22 cellular contexts compared by ENCODE assay signal in the genomic region with DNA sequence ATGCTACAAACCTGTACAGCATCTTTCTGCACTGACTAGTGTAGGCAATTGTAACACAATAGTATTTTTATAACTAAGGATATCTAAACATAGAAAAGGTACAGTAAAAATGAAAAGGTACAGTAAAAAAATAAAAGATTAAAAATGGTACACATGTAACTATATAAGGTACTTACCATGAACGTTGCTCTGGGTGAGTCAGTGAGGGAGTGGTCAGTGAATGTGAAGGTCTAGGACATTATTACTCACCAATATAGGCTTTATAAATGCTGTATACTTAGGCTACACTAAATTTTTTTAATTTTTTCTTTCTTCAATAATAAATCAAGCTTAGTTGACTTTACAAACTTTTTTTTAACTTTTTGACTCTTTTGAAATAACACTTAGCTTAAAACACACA. TPM values are rescaled to one million over a fixed set of nuclear protein-coding genes. Genes with fewer than 3 reads are reported as not detected.
DNase-seq lines count a peak whose midpoint lies in the region; ATAC-seq, FAIRE-seq and TF ChIP-seq lines count a peak whose summit lies in the region.
"Had no signal": no experiment of that assay in that cellular context is flagged by ENCODE, and none has a peak within 500 bp of the region (broad histone marks: within the 10 kb centered on the region; RNA-seq: fewer than 3 reads in every experiment).

No MANE protein-coding gene starts in this region.

- no peak for FAIRE-seq in astrocyte (lab: Jason Lieb, UNC)
- FAIRE-seq: A204.1, HepG2 had no signal

- no peaks in the 10 kb centered on the region for H3K9me3 ChIP-seq in astrocyte (ENCODE audit: insufficient read depth, low read depth, low read length)
- H3K9me3 ChIP-seq: sigmoid colon had no signal

- no peaks in the 10 kb centered on the region for H3K9me3 Mint-ChIP-seq in astrocyte (ENCODE audit: unreplicated experiment)
- H3K9me3 Mint-ChIP-seq: natural killer cell; stimulated activated naive CD8-positive, alpha-beta T cell treated with anti-CD3 and anti-CD28 coated beads, Interleukin-15, Interleukin-2, amounts not matched to agents 100 ng/mL and 50 ng/mL, for 24 hours had no signal

- peak; percentile 55 for DNase-seq in A172 (ENCODE audit: low spot score)
- peak; percentile 35 for DNase-seq in LHCN-M2 (ENCODE audit: low read depth)
- DNase-seq in astrocyte (ENCODE audit: low read depth), result peak; percentile 32
- DNase-seq in foreskin fibroblast, result peak; percentile 3 to 23
- no peak for DNase-seq in stimulated activated naive CD8-positive, alpha-beta T cell treated with anti-CD3 and anti-CD28 coated beads, Interleukin-15, Interleukin-2, amounts not matched to agents 100 U/mL and 50 U/mL, for 24 hours
- no peak for DNase-seq in NK-92 (lab: John Stamatoyannopoulos, UW; ENCODE audit: unreplicated experiment)
- DNase-seq in GM03348 (ENCODE audit: low spot score), result no peak
- DNase-seq: activated CD4-positive, alpha-beta T cell treated with anti-CD3 and anti-CD28 coated beads for 36 hours; activated gamma-delta T cell; amygdala; cerebellar nuclear complex; effector CD8-positive, alpha-beta T cell; foreskin melanocyte; left cardiac atrium; natural killer cell; NCI-H1694; sigmoid colon; stimulated activated CD4-positive, alpha-beta T cell treated with anti-CD3 and anti-CD28 coated beads, Interleukin-2, amount 100 ng/mL, for 24 hours had no signal

- H3K79me2 ChIP-seq in astrocyte (ENCODE audit: insufficient read depth, low read length), result no peaks in the 10 kb centered on the region

- H3K27me3 Mint-ChIP-seq in astrocyte (ENCODE audit: low read depth, unreplicated experiment), result no peaks in the 10 kb centered on the region

- no peaks in the 10 kb centered on the region for H4K20me1 ChIP-seq in astrocyte (ENCODE audit: insufficient read depth, low read length)

- H3K4me2 ChIP-seq in astrocyte (ENCODE audit: low read length), result no peak overlapping the region

- ATAC-seq in stimulated activated naive CD8-positive, alpha-beta T cell treated with anti-CD3 and anti-CD28 coated beads, Interleukin-15, Interleukin-2, amounts not matched to agents 100 U/mL and 50 U/mL, for 24 hours, result no peak
- ATAC-seq in GM21723 (IDR thresholded peaks at IDR 0.05; ENCODE audit: unreplicated experiment), result no peak
- ATAC-seq: activated CD4-positive, alpha-beta T cell treated with anti-CD3 and anti-CD28 coated beads for 36 hours; HepG2; left cardiac atrium; natural killer cell had no signal

- H3K4me3 Mint-ChIP-seq in astrocyte (ENCODE audit: unreplicated experiment), result no peak overlapping the region
- H3K4me3 Mint-ChIP-seq: activated CD4-positive, alpha-beta T cell treated with anti-CD3 and anti-CD28 coated beads for 36 hours; natural killer cell; stimulated activated naive CD8-positive, alpha-beta T cell treated with anti-CD3 and anti-CD28 coated beads, Interleukin-15, Interleukin-2, amounts not matched to agents 100 ng/mL and 50 ng/mL, for 24 hours had no signal

- no peak overlapping the region for H3K27ac Mint-ChIP-seq in astrocyte (ENCODE audit: unreplicated experiment)
- H3K27ac Mint-ChIP-seq: activated CD4-positive, alpha-beta T cell treated with anti-CD3 and anti-CD28 coated beads for 36 hours; natural killer cell; stimulated activated naive CD8-positive, alpha-beta T cell treated with anti-CD3 and anti-CD28 coated beads, Interleukin-15, Interleukin-2, amounts not matched to agents 100 ng/mL and 50 ng/mL, for 24 hours had no signal

- no peaks in the 10 kb centered on the region for H3K27me3 ChIP-seq in astrocyte (ENCODE audit: insufficient read depth, low read length)
- H3K27me3 ChIP-seq: sigmoid colon had no signal

- no peaks in the 10 kb centered on the region for H3K36me3 ChIP-seq in astrocyte (ENCODE audit: insufficient read depth, low read length)
- H3K36me3 ChIP-seq: sigmoid colon had no signal

- no peak overlapping the region for H2AFZ ChIP-seq in astrocyte (ENCODE audit: low read depth, low read length)

- no peak overlapping the region for H3K9ac ChIP-seq in astrocyte (ENCODE audit: low read length)

- no peak overlapping the region for H3K27ac ChIP-seq in astrocyte (ENCODE audit: low read depth, low read length)
- H3K27ac ChIP-seq: sigmoid colon had no signal

- no peaks in the 10 kb centered on the region for H3K4me1 Mint-ChIP-seq in astrocyte (ENCODE audit: low read depth, unreplicated experiment)
- H3K4me1 Mint-ChIP-seq: activated CD4-positive, alpha-beta T cell treated with anti-CD3 and anti-CD28 coated beads for 36 hours; natural killer cell had no signal

- H3K4me3 ChIP-seq in astrocyte (ENCODE audit: insufficient read depth, low read depth, low read length) (no peak overlapping the region), foreskin fibroblast (ENCODE audit: low read depth in 1 of 2, low read length in 2 of 2) (no peak overlapping the region)
- H3K4me3 ChIP-seq: sigmoid colon had no signal

- no peaks in the 10 kb centered on the region for H3K4me1 ChIP-seq in astrocyte (ENCODE audit: insufficient read depth, low read length)
- H3K4me1 ChIP-seq: sigmoid colon had no signal

- H3K36me3 Mint-ChIP-seq in astrocyte (ENCODE audit: low read depth, unreplicated experiment), result no peaks in the 10 kb centered on the region
- H3K36me3 Mint-ChIP-seq: natural killer cell had no signal

- TF ChIP-seq CTCF in astrocyte (IDR thresholded peaks at IDR 0.05; ENCODE audit: insufficient read depth, low read depth, low read length) (no peak), foreskin fibroblast (IDR thresholded peaks at IDR 0.05; ENCODE audit: low read depth, low read length) (no peak)

RNA-seq across cellular contexts. Expression of gene EIF3M, which starts 59.9 kb away (rescaled TPM):
- total RNA-seq in A172 (2014; rRNA removed; shearing (Covaris generic)), result 750 and 872 TPM in 2 replicates
- total RNA-seq in LHCN-M2 (2014; rRNA removed) (616 and 708 TPM in 2 replicates), astrocyte (287 and 294 TPM in 2 replicates)
- 206 TPM for polyA plus RNA-seq in LHCN-M2 (2012)

Comparison
In these comparisons a context has a peak if more than half of its experiments do, and no peak if none do; other contexts are left out.
1. DNase-seq: peak in A172 (single experiment), LHCN-M2 (single experiment), astrocyte (single experiment) and foreskin fibroblast (2 of 2); none in stimulated activated naive CD8-positive, alpha-beta T cell treated with anti-CD3 and anti-CD28 coated beads, Interleukin-15, Interleukin-2, amounts not matched to agents 100 U/mL and 50 U/mL, for 24 hours (single experiment), NK-92 (single experiment) and GM03348 (single experiment).